In the genomic region with DNA sequence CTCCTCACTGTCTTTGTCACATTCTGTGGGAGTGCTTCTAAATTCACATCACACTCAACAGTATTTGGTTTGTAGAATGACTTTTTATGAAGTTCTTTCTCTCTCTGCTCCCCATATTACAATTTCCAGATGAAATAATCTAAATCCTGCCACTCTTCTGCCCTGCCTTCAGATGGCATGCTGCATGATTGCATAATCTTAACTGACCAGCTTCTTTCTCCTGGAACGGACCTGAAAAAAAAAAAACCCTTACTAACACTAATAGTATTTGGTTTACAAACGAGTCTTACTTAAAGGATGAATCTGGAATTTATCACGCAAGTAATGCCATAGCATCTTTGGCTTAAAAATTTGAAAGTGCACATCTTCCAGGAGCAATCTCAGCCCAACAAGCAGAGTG, we compare ENCODE assay signal across 28 cellular contexts.
"Had no signal": no experiment of that assay in that cellular context is flagged by ENCODE, and none has a peak within 500 bp of the region (broad histone marks: within the 10 kb centered on the region; RNA-seq: fewer than 3 reads in every experiment).

No MANE protein-coding gene starts in this region.

- H3K4me3 ChIP-seq: esophagus squamous epithelium, left lung, mucosa of descending colon, neural progenitor cell, prostate gland, skin epidermis, suprapubic skin, transverse colon, vagina had no signal

- H2AFZ ChIP-seq: neural progenitor cell, parathyroid adenoma had no signal

- H3K4me1 ChIP-seq: esophagus squamous epithelium, left lung, neural progenitor cell, parathyroid adenoma, prostate gland, suprapubic skin, transverse colon, vagina had no signal

- H3K36me3 ChIP-seq: esophagus squamous epithelium, left lung, neural progenitor cell, prostate gland, suprapubic skin, transverse colon, vagina had no signal

- DNase-seq: cortex of kidney; effector memory CD8-positive, alpha-beta T cell; erythroblast; esophagus squamous epithelium; head of caudate nucleus; hippocampal formation; left cardiac atrium; left lung; mesenchymal stem cell; mucosa of descending colon; naive B cell; right cardiac atrium; stimulated activated CD4-positive, alpha-beta T cell treated with anti-CD3 and anti-CD28 coated beads, Interleukin-15, amount 100 ng/mL, for 24 hours; stimulated activated CD4-positive, alpha-beta T cell treated with anti-CD3 and anti-CD28 coated beads, Interleukin-2, amount 100 ng/mL, for 48 hours; stimulated activated naive CD4-positive, alpha-beta T cell; stimulated activated naive CD8-positive, alpha-beta T cell treated with anti-CD3 and anti-CD28 coated beads, Interleukin-15, amount 100 ng/mL, for 72 hours; transverse colon had no signal

- H3K9me3 Mint-ChIP-seq: stimulated activated naive CD8-positive, alpha-beta T cell treated with anti-CD3 and anti-CD28 coated beads, Interleukin-15, amount 100 ng/mL, for 72 hours had no signal

- H3K9me3 ChIP-seq: esophagus squamous epithelium, mucosa of descending colon, prostate gland, suprapubic skin, transverse colon, vagina had no signal

- H3K27ac Mint-ChIP-seq: effector memory CD8-positive, alpha-beta T cell; mesothelial cell of epicardium; naive B cell; natural killer cell treated with Interleukin-12 subunit alpha and Interleukin-12 subunit beta and Interleukin-15 and Interleukin-18, amount 100 ng/mL, for 72 hours; neural progenitor cell; stimulated activated naive CD8-positive, alpha-beta T cell treated with anti-CD3 and anti-CD28 coated beads, Interleukin-15, amount 100 ng/mL, for 72 hours had no signal

- H3K4me2 ChIP-seq: neural progenitor cell had no signal

- ATAC-seq: effector memory CD8-positive, alpha-beta T cell; left cardiac atrium; left lung; mucosa of descending colon; natural killer cell treated with Interleukin-12 subunit alpha and Interleukin-12 subunit beta and Interleukin-15 and Interleukin-18, amount 100 ng/mL, for 72 hours; right cardiac atrium; stimulated activated naive CD8-positive, alpha-beta T cell treated with anti-CD3 and anti-CD28 coated beads, Interleukin-15, amount 100 ng/mL, for 72 hours had no signal

- H3K27me3 ChIP-seq: esophagus squamous epithelium, left lung, neural progenitor cell, suprapubic skin, transverse colon, vagina had no signal

- H3K9ac ChIP-seq: neural progenitor cell, parathyroid adenoma had no signal

- H3K4me3 Mint-ChIP-seq: effector memory CD8-positive, alpha-beta T cell; mesothelial cell of epicardium; naive B cell; natural killer cell treated with Interleukin-12 subunit alpha and Interleukin-12 subunit beta and Interleukin-15 and Interleukin-18, amount 100 ng/mL, for 72 hours; neural progenitor cell; stimulated activated naive CD8-positive, alpha-beta T cell treated with anti-CD3 and anti-CD28 coated beads, Interleukin-15, amount 100 ng/mL, for 72 hours had no signal

- H3K27ac ChIP-seq: esophagus squamous epithelium, left lung, neural progenitor cell, parathyroid adenoma, prostate gland, skin epidermis, suprapubic skin, transverse colon, vagina had no signal

- FAIRE-seq: endometrium, frontal cortex, islet of Langerhans had no signal

- H3K36me3 Mint-ChIP-seq: mesothelial cell of epicardium; naive B cell; natural killer cell treated with Interleukin-12 subunit alpha and Interleukin-12 subunit beta and Interleukin-15 and Interleukin-18, amount 100 ng/mL, for 72 hours; neural progenitor cell had no signal

- H3K79me2 ChIP-seq: parathyroid adenoma had no signal

- H3K27me3 Mint-ChIP-seq: effector memory CD8-positive, alpha-beta T cell; naive B cell; natural killer cell treated with Interleukin-12 subunit alpha and Interleukin-12 subunit beta and Interleukin-15 and Interleukin-18, amount 100 ng/mL, for 72 hours had no signal
